Comparison of ENCODE assay signal across 1 cellular context in genomic region chr14:103522649-103523582, GRCh38.
TF ChIP-seq lines count a peak whose summit lies in the region.

CKB (minus strand) TSS chr14:103522830; CDS start chr14:103522493, 337 bp downstream.

TF ChIP-seq in K562, 482 proteins besides CTCF, POLR2A, EP300 and RAD21 (continued from another document and continues in another):
- no peak for TF ChIP-seq ZNF165 (CRISPR knock-in tag; IDR thresholded peaks at IDR 0.05; ENCODE audit: borderline replicate concordance)
- TF ChIP-seq JUN (IDR thresholded peaks at IDR 0.05; ENCODE audit: borderline replicate concordance, low read depth, low read length) = no peak
- no peak for TF ChIP-seq JUN (CRISPR knock-in tag; IDR thresholded peaks at IDR 0.05; ENCODE audit: borderline replicate concordance)
- TF ChIP-seq SRSF7 (optimal IDR thresholded peaks at IDR 0.05; ENCODE audit: low read depth, low read length) = no peak
- TF ChIP-seq TAF7 (tag; IDR thresholded peaks at IDR 0.05) = no peak
- TF ChIP-seq NFIC (IDR thresholded peaks at IDR 0.05) = no peak
- no peak for TF ChIP-seq IFI16 (CRISPR knock-in tag; IDR thresholded peaks at IDR 0.05)
- no peak for TF ChIP-seq HNRNPH1 (optimal IDR thresholded peaks at IDR 0.05; ENCODE audit: low read depth, low read length)
- TF ChIP-seq FIP1L1 (IDR thresholded peaks at IDR 0.05; ENCODE audit: low read depth, low read length, poor library complexity, severe bottlenecking) = peak; percentile 31
- no peak for TF ChIP-seq HSF4 (CRISPR knock-in tag; IDR thresholded peaks at IDR 0.05; ENCODE audit: borderline replicate concordance)
- no peak for TF ChIP-seq GABPA (tag; conservative IDR thresholded peaks at IDR 0.05; ENCODE audit: low read depth)
- TF ChIP-seq TSHZ1 (CRISPR knock-in tag; IDR thresholded peaks at IDR 0.05) = no peak
- no peak for TF ChIP-seq NR2C1 (IDR thresholded peaks at IDR 0.05)
- TF ChIP-seq NR2C1 (tag; IDR thresholded peaks at IDR 0.05) = no peak
- no peak for TF ChIP-seq TAF15 (IDR thresholded peaks at IDR 0.05; ENCODE audit: low read depth, low read length)
- no peak for TF ChIP-seq ZFPM2 (CRISPR knock-in tag; IDR thresholded peaks at IDR 0.05)
- no peak for TF ChIP-seq ZZZ3 (IDR thresholded peaks at IDR 0.05)
- no peak for TF ChIP-seq ZNF354B (CRISPR knock-in tag; IDR thresholded peaks at IDR 0.05)
- TF ChIP-seq ELK3 (CRISPR knock-in tag; IDR thresholded peaks at IDR 0.05) = no peak
- no peak for TF ChIP-seq RBM15 (IDR thresholded peaks at IDR 0.05; ENCODE audit: insufficient read depth, low read length)
- peak; percentile 74 for TF ChIP-seq PRPF4 (IDR thresholded peaks at IDR 0.05; ENCODE audit: insufficient read depth, low read depth, low read length, poor library complexity, severe bottlenecking)
- TF ChIP-seq E2F8 (IDR thresholded peaks at IDR 0.05; ENCODE audit: low read depth, partially characterized antibody) = no peak
- no peak for TF ChIP-seq HDAC1 (IDR thresholded peaks at IDR 0.05)
- TF ChIP-seq BCOR (IDR thresholded peaks at IDR 0.05) = no peak
- no peak for TF ChIP-seq RBM34 (IDR thresholded peaks at IDR 0.05; ENCODE audit: borderline replicate concordance, insufficient read depth, low read length)
- no peak for TF ChIP-seq IRF1 (CRISPR knock-in tag; IDR thresholded peaks at IDR 0.05; ENCODE audit: borderline replicate concordance)
- TF ChIP-seq NFIX (CRISPR knock-in tag; IDR thresholded peaks at IDR 0.05; ENCODE audit: low read depth) = no peak
- no peak for TF ChIP-seq MITF (IDR thresholded peaks at IDR 0.05)
- TF ChIP-seq CCAR2 (IDR thresholded peaks at IDR 0.05; ENCODE audit: low read depth, low read length) = no peak
- TF ChIP-seq ARID3B (CRISPR knock-in tag; IDR thresholded peaks at IDR 0.05; ENCODE audit: borderline replicate concordance) = no peak
- no peak for TF ChIP-seq CEBPZ (IDR thresholded peaks at IDR 0.05; ENCODE audit: borderline replicate concordance, low read depth, low read length)
- peak; percentile 86 for TF ChIP-seq POLR2AphosphoS5 (IDR thresholded peaks at IDR 0.05; ENCODE audit: control insufficient read depth, insufficient read depth, low read depth, low read length)
- TF ChIP-seq ZNF644 (tag; IDR thresholded peaks at IDR 0.05; ENCODE audit: low read depth) = no peak
- no peak for TF ChIP-seq ZNF57 (CRISPR knock-in tag; IDR thresholded peaks at IDR 0.05)
- TF ChIP-seq ZNF311 (CRISPR knock-in tag; IDR thresholded peaks at IDR 0.05) = no peak
- TF ChIP-seq TBP (optimal IDR thresholded peaks at IDR 0.05; ENCODE audit: low read depth, low read length) = peak; percentile 97
- no peak for TF ChIP-seq ZNF518B (CRISPR knock-in tag; IDR thresholded peaks at IDR 0.05)
- no peak for TF ChIP-seq AFF1 (IDR thresholded peaks at IDR 0.05; ENCODE audit: low read depth in 1 of 2, partially characterized antibody in 2 of 2)
- no peak for TF ChIP-seq SMARCE1 (IDR thresholded peaks at IDR 0.05)
